In the genomic region with DNA sequence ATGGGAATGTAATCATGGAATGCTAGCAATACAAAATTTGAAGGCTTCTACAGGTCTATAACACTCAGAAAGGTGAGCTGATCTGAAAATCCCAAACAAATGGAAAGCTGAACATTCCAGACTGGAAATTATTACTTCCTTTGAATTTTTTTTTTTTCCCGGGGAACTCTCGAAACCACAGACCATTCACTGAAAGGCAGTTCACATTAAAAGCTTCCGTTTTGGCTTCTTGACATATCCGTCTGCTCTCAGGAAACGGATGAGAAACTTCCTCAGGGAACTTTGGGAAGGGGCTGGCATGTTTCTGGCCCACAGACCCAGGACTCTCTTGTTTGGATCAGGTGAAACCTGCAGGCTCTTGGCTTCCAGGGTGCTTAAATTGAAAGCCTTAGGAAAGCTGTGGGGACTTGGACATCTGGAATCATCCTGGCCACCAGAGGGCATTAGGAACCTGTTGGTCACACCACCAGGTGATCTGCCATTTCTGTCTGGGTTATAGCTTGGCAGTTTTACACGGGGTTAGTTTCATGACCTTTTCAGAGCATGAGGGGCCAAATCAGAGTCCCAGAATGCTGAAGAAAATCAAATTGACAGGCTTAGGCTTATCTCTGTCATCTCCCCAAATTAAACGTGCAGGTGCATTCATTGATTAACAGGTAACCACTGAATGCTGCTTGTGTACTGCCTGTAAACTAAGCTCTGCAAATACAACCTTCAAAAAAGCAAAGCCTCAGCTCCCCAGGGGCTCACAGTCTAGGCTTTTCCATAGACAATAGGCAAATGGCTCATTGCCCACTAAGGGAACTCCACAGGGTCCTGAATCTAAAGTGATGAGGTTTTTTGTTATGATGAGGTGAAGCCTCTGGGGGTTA, we compare ENCODE assay signal across 8 cellular contexts. TPM values are rescaled to one million over a fixed set of nuclear protein-coding genes. Genes with fewer than 3 reads are reported as not detected.
DNase-seq lines count a peak whose midpoint lies in the region; ATAC-seq and TF ChIP-seq lines count a peak whose summit lies in the region.

No MANE protein-coding gene starts in this region.

- H3K4me3 ChIP-seq in PC-3 (ENCODE audit: low read length) (peak overlapping the region; percentile 22; the same call in 1 of the 2 replicates), gastroesophageal sphincter (no peak overlapping the region)

- H3K4me3 Mint-ChIP-seq in progenitor cell of endocrine pancreas (ENCODE audit: low read depth) = no peak overlapping the region

- H3K27me3 Mint-ChIP-seq in progenitor cell of endocrine pancreas = peaks cover 24% of the 10 kb centered on the region

- no peaks in the 10 kb centered on the region for H4K20me1 ChIP-seq in PC-3 (ENCODE audit: low read length)

- H3K27ac Mint-ChIP-seq in progenitor cell of endocrine pancreas = peak overlapping the region; percentile 31

- no peak for TF ChIP-seq POLR2A in gastroesophageal sphincter (IDR thresholded peaks at IDR 0.05)

- H3K79me2 ChIP-seq in PC-3 (ENCODE audit: low read length) = no peaks in the 10 kb centered on the region

- WGBS in gastroesophageal sphincter (ENCODE audit: low coverage in 1 of 2), 2 donors = 10 to 19% methylated on average over 6 to 7 of the region's 7 CpGs

- no peak for TF ChIP-seq EP300 in gastroesophageal sphincter (IDR thresholded peaks at IDR 0.05)

- H3K4me1 ChIP-seq in PC-3 (ENCODE audit: insufficient read depth, low read length) (peaks cover 19% of the 10 kb centered on the region), gastroesophageal sphincter (peaks cover 0 to 13% (median 0%) of the 10 kb centered on the region in 3 donors)

- H3K9me3 ChIP-seq in PC-3 (ENCODE audit: low read length) (no peaks in the 10 kb centered on the region), gastroesophageal sphincter (no peaks in the 10 kb centered on the region)

- intact Hi-C loops in PC-3 (cut with micrococcal nuclease) = loop anchor here (1.0 to 10.0 kb wide), 5 partner anchors 24 to 147 kb away; no protein-coding TSS in a partner anchor

- H3K36me3 ChIP-seq in PC-3 (ENCODE audit: low read depth, low read length) (no peaks in the 10 kb centered on the region), gastroesophageal sphincter (no peaks in the 10 kb centered on the region)

- no peaks in the 10 kb centered on the region for H3K9me2 ChIP-seq in PC-3 (replicated peaks; ENCODE audit: low read length)

- DNase-seq in SHP77 (lab: John Stamatoyannopoulos, UW) (peak; percentile 62 to 81), SHP77 treated with DMSO at 0.1 percent for 48 hours (lab: John Stamatoyannopoulos, UW) (no peak), HT-29 (ENCODE audit: low spot score) (peak; percentile 85), PC-3 (peak; percentile 95), activated T-helper 1 cell treated with Interleukin-2 at 50 U/mL for 16 hours (ENCODE audit: low read depth) (peak; percentile 31), progenitor cell of endocrine pancreas (ENCODE audit: low spot score, unreplicated experiment) (peak; percentile 47)
- DNase-seq in NK-92 treated with Interleukin-12 subunit alpha and Interleukin-12 subunit beta, amount 100 ng/mL, for 24 hours (lab: John Stamatoyannopoulos, UW) = no peak

- peak overlapping the region; percentile 58 for H3K9ac ChIP-seq in PC-3 (ENCODE audit: low read length)

- H3K36me3 Mint-ChIP-seq in progenitor cell of endocrine pancreas (ENCODE audit: insufficient read depth) = no peaks in the 10 kb centered on the region

- CTCF ChIA-PET in PC-3 (lab: Charles Lee) = interaction anchor here (0.6 to 2.8 kb wide), 16 partner anchors 11 to 303 kb away, joined by 3 to 67 read pairs (median 5); a partner anchor contains a TSS

- POLR2A ChIA-PET in PC-3 (lab: Charles Lee; ENCODE audit: unreplicated experiment) = interaction anchor here (0.6 to 0.7 kb wide), 2 partner anchors 15 to 135 kb away, joined by 4 to 7 read pairs; no protein-coding TSS in a partner anchor

- peak overlapping the region; percentile 64 for H3K4me2 ChIP-seq in PC-3 (ENCODE audit: low read length)

- no TSS peak for BruUV-seq in PC-3 (replicated peaks; lab: Mats Ljungman, UMichigan)

- H3K27ac ChIP-seq in PC-3 (ENCODE audit: low read length) (peak overlapping the region; percentile 42), gastroesophageal sphincter (no peak overlapping the region)

- H2AFZ ChIP-seq in PC-3 (ENCODE audit: low read length) = peak overlapping the region; percentile 58

- TF ChIP-seq CTCF in PC-3 (conservative IDR thresholded peaks at IDR 0.05; ENCODE audit: low read depth, low read length) (peak; percentile 98), gastroesophageal sphincter (IDR thresholded peaks at IDR 0.05) (peak in 3 of 4 experiments; percentile 18 to 55 (median 43)), progenitor cell of endocrine pancreas (IDR thresholded peaks at IDR 0.05; ENCODE audit: unreplicated experiment) (peak; percentile 75)

- no peaks in the 10 kb centered on the region for H3K27me3 ChIP-seq in PC-3 (ENCODE audit: low read length)
- H3K27me3 ChIP-seq in gastroesophageal sphincter = peaks cover 8% of the 10 kb centered on the region

- ATAC-seq in PC-3 (peak; percentile 96), gastroesophageal sphincter (no peak)

- H3K4me1 Mint-ChIP-seq in progenitor cell of endocrine pancreas (ENCODE audit: low read depth) = peaks cover 32% of the 10 kb centered on the region

- no peaks in the 10 kb centered on the region for H3K9me3 Mint-ChIP-seq in progenitor cell of endocrine pancreas (ENCODE audit: low read depth)

- no peaks in the 10 kb centered on the region for H3F3A ChIP-seq in PC-3 (ENCODE audit: low read length, unreplicated experiment)

RNA-seq across cellular contexts. Expression of a gene that starts 22.7 kb away (rescaled TPM):
- total RNA-seq in HT-29 (2014; rRNA removed; shearing (Covaris generic)) = 83.4 and 92.4 TPM in 2 replicates
- 82.1 and 110 TPM in 2 replicates for total RNA-seq in PC-3 (2014; rRNA removed)
- total RNA-seq in gastroesophageal sphincter = 1 to 10 TPM; 1.8 to 4.0 (median 3.0) TPM
- total RNA-seq in progenitor cell of endocrine pancreas = 4.5 and 5.1 TPM in 2 replicates

Comparison
In these comparisons a context has a peak if more than half of its experiments do, and no peak if none do; other contexts are left out.
1. DNase-seq: peak in SHP77 (2 of 2), HT-29 (single experiment), PC-3 (single experiment), activated T-helper 1 cell treated with Interleukin-2 at 50 U/mL for 16 hours (single experiment) and progenitor cell of endocrine pancreas (single experiment); none in SHP77 treated with DMSO at 0.1 percent for 48 hours (single experiment) and NK-92 treated with Interleukin-12 subunit alpha and Interleukin-12 subunit beta, amount 100 ng/mL, for 24 hours (single experiment).
2. CTCF ChIP-seq: peak in every context shown above with its lines; median percentile 98 in PC-3; 75 in progenitor cell of endocrine pancreas; 43 in gastroesophageal sphincter.
3. RNA of a gene that starts 22.7 kb away (total RNA-seq): 83.4 to 92.4 TPM in HT-29 and 82.1 to 110 TPM in PC-3; 4.5 to 5.1 TPM in progenitor cell of endocrine pancreas and 1.8 to 4.0 TPM in gastroesophageal sphincter; every median in the first group is over 10 times any median in the second.